Comparison of ENCODE assay signal across 8 cellular contexts in genomic region chr6:106547053-106547414, GRCh38.
A peak's percentile ranks its signal among the peaks of the same experiment; 100 is the strongest.
DNase-seq lines count a peak whose midpoint lies in the region; ATAC-seq and TF ChIP-seq lines count a peak whose summit lies in the region.

No MANE protein-coding gene starts in this region.

- H3K9me3 ChIP-seq in left ventricle myocardium inferior (replicated peaks), result no peaks in the 10 kb centered on the region
- no peaks in the 10 kb centered on the region for H3K9me3 ChIP-seq in upper lobe of right lung

- H3K27me3 ChIP-seq in left ventricle myocardium inferior (ENCODE audit: low read depth) (no peaks in the 10 kb centered on the region), upper lobe of right lung (no peaks in the 10 kb centered on the region)

- H3K4me3 ChIP-seq in left ventricle myocardium inferior (no peak overlapping the region), upper lobe of right lung (no peak overlapping the region)

- H3K4me1 ChIP-seq in left ventricle myocardium inferior (peaks cover 20% of the 10 kb centered on the region), upper lobe of right lung (peaks cover 13% of the 10 kb centered on the region)

- TF ChIP-seq CTCF in left ventricle myocardium inferior (IDR thresholded peaks at IDR 0.05; ENCODE audit: borderline replicate concordance) (no peak), upper lobe of right lung (IDR thresholded peaks at IDR 0.05) (no peak), GM10248 (IDR thresholded peaks at IDR 0.05; ENCODE audit: control extremely low read depth, extremely low read depth, low read depth, missing control alignments) (no peak)

- H3K27ac ChIP-seq in left ventricle myocardium inferior (replicated peaks), result peak overlapping the region; percentile 63
- peak overlapping the region; percentile 20 for H3K27ac ChIP-seq in upper lobe of right lung

- CTCF ChIA-PET in GM10248 (lab: Yijun Ruan, JAX), result interaction anchor here (1.2 to 1.7 kb wide), 2 partner anchors 20 to 185 kb away, joined by 3 to 7 read pairs; no protein-coding TSS in a partner anchor

- POLR2A ChIA-PET in GM10248 (lab: Yijun Ruan, JAX), result no interaction called here

- intact Hi-C loops in Right ventricle myocardium inferior (cut with DNase I) (no loop called here), cardiac septum (cut with DNase I) (no loop called here), left ventricle myocardium inferior (cut with micrococcal nuclease) (no loop called here), upper lobe of right lung (cut with DNase I) (no loop called here)

- ATAC-seq in Right ventricle myocardium inferior (peak; percentile 65), upper lobe of right lung (peak; percentile 65), HG02870 (IDR thresholded peaks at IDR 0.05; ENCODE audit: unreplicated experiment) (no peak), HG03175 (IDR thresholded peaks at IDR 0.05; ENCODE audit: unreplicated experiment) (no peak)

- H3K36me3 ChIP-seq in left ventricle myocardium inferior (no peaks in the 10 kb centered on the region), upper lobe of right lung (peaks cover 16% of the 10 kb centered on the region)

- no peak for DNase-seq in Right ventricle myocardium inferior (ENCODE audit: missing footprints)
- DNase-seq in cardiac septum (ENCODE audit: low spot score), result no peak
- peak; percentile 85 for DNase-seq in SKM-1 treated with dmso at 0.1 percent for 144 hours (lab: John Stamatoyannopoulos, UW; ENCODE audit: unreplicated experiment)
- no peak for DNase-seq in left ventricle myocardium inferior
- no peak for DNase-seq in upper lobe of right lung
- no peak for DNase-seq in GM10248 (ENCODE audit: extremely low spot score)

Comparison
In these comparisons a context has a peak if more than half of its experiments do, and no peak if none do; other contexts are left out.
1. ATAC-seq: peak in Right ventricle myocardium inferior (single experiment) and upper lobe of right lung (single experiment); none in HG02870 (single experiment) and HG03175 (single experiment).